30 cellular contexts compared by ENCODE assay signal in the genomic region with DNA sequence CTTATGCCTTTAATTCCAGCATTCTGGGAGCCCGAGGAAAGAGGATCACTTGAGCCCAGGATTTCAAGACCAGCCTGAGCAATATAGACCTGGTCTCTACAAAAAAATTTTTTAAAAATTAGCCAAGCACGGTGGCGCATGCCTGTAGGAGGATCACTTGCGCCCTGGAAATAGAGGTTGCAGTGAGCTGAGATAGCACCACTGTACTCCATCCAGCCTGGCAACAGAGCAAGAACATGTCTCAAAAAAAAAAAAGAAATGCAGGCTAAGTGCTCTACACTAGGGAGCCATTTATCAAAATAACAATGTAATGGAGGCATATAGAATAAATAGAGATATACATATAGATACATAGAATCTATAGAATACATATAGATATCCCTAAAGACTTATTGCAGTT. TPM values are rescaled to one million over a fixed set of nuclear protein-coding genes. Genes with fewer than 3 reads are reported as not detected.
"Had no signal": no experiment of that assay in that cellular context is flagged by ENCODE, and none has a peak within 500 bp of the region (broad histone marks: within the 10 kb centered on the region; RNA-seq: fewer than 3 reads in every experiment).

No MANE protein-coding gene starts in this region.

- ATAC-seq: activated CD8-positive, alpha-beta T cell treated with anti-CD3 and anti-CD28 coated beads for 36 hours; PC-3 had no signal

- H3K9me3 ChIP-seq: ascending aorta, breast epithelium, SJSA1, SK-N-SH had no signal

- H3K4me3 Mint-ChIP-seq: activated CD4-positive, alpha-beta T cell treated with anti-CD3 and anti-CD28 coated beads, Interleukin-2, amount 10 ng/mL, durations not matched to agents 24 days and 14 days; activated CD8-positive, alpha-beta T cell treated with anti-CD3 and anti-CD28 coated beads for 36 hours; activated naive CD4-positive, alpha-beta T cell treated with anti-CD3 and anti-CD28 coated beads, Interleukin-2, amount 50 U/mL, for 24 hours; activated naive CD8-positive, alpha-beta T cell treated with anti-CD3 and anti-CD28 coated beads, Interleukin-2, amount 10 ng/mL, durations not matched to agents 7 days and 5 days; activated T-cell treated with anti-CD3 and anti-CD28 coated beads, Interleukin-2, amount 50 U/mL, for 24 hours; T-helper 1 cell treated with Interleukin-12 subunit alpha and Interleukin-12 subunit beta and Interleukin-4 antibody, amounts not matched to agents 30 μg/mL and 1 μg/mL, for 36 hours; T-helper 2 cell treated with Interferon-gamma antibody and Interleukin-4, amounts not matched to agents 5 μg/mL and 100 μg/mL, for 36 hours had no signal

- H3K9ac ChIP-seq: KMS-11, SK-N-SH had no signal

- H3K27me3 ChIP-seq: ascending aorta, breast epithelium, SJSA1 had no signal

- H3K4me2 ChIP-seq: KMS-11, SK-N-SH had no signal

- H3K4me3 ChIP-seq: ascending aorta, breast epithelium, SJSA1 had no signal

- H3K27ac Mint-ChIP-seq: activated CD4-positive, alpha-beta T cell treated with anti-CD3 and anti-CD28 coated beads, Interleukin-2, amount 10 ng/mL, durations not matched to agents 24 days and 14 days; activated CD8-positive, alpha-beta T cell treated with anti-CD3 and anti-CD28 coated beads for 36 hours; activated naive CD4-positive, alpha-beta T cell treated with anti-CD3 and anti-CD28 coated beads, Interleukin-2, amount 50 U/mL, for 24 hours; activated naive CD8-positive, alpha-beta T cell treated with anti-CD3 and anti-CD28 coated beads, Interleukin-2, amount 10 ng/mL, durations not matched to agents 7 days and 5 days; activated T-helper 2 cell treated with anti-CD3 and anti-CD28 coated beads, Interferon-gamma antibody, Interleukin-2, Interleukin-4, amounts not matched to agents 10 μg/mL and 5 μg/mL and 100 μg/mL, durations not matched to agents 14 hours and 24 hours and 36 hours; T-helper 1 cell treated with Interleukin-12 subunit alpha and Interleukin-12 subunit beta and Interleukin-4 antibody, amounts not matched to agents 30 μg/mL and 1 μg/mL, for 36 hours; T-helper 2 cell treated with Interferon-gamma antibody and Interleukin-4, amounts not matched to agents 5 μg/mL and 100 μg/mL, for 36 hours had no signal

- H3K4me1 ChIP-seq: ascending aorta, breast epithelium, SJSA1 had no signal

- H3K9me3 Mint-ChIP-seq: activated CD4-positive, alpha-beta T cell treated with anti-CD3 and anti-CD28 coated beads, Interleukin-2, amount 10 ng/mL, durations not matched to agents 24 days and 14 days; activated CD8-positive, alpha-beta T cell treated with anti-CD3 and anti-CD28 coated beads for 36 hours; activated naive CD4-positive, alpha-beta T cell treated with anti-CD3 and anti-CD28 coated beads, Interleukin-2, amount 50 U/mL, for 24 hours; activated naive CD8-positive, alpha-beta T cell treated with anti-CD3 and anti-CD28 coated beads, Interleukin-2, amount 10 ng/mL, durations not matched to agents 7 days and 5 days; activated T-cell treated with anti-CD3 and anti-CD28 coated beads, Interleukin-2, amount 50 U/mL, for 24 hours; activated T-helper 2 cell treated with anti-CD3 and anti-CD28 coated beads, Interferon-gamma antibody, Interleukin-2, Interleukin-4, amounts not matched to agents 10 μg/mL and 5 μg/mL and 100 μg/mL, durations not matched to agents 14 hours and 24 hours and 36 hours; T-helper 1 cell treated with Interleukin-12 subunit alpha and Interleukin-12 subunit beta and Interleukin-4 antibody, amounts not matched to agents 30 μg/mL and 1 μg/mL, for 36 hours; T-helper 2 cell treated with Interferon-gamma antibody and Interleukin-4, amounts not matched to agents 5 μg/mL and 100 μg/mL, for 36 hours had no signal

- H3K27me3 Mint-ChIP-seq: activated CD4-positive, alpha-beta T cell treated with anti-CD3 and anti-CD28 coated beads, Interleukin-2, amount 10 ng/mL, durations not matched to agents 24 days and 14 days; activated CD8-positive, alpha-beta T cell treated with anti-CD3 and anti-CD28 coated beads for 36 hours; activated naive CD4-positive, alpha-beta T cell treated with anti-CD3 and anti-CD28 coated beads, Interleukin-2, amount 50 U/mL, for 24 hours; activated naive CD8-positive, alpha-beta T cell treated with anti-CD3 and anti-CD28 coated beads, Interleukin-2, amount 10 ng/mL, durations not matched to agents 7 days and 5 days; activated T-cell treated with anti-CD3 and anti-CD28 coated beads, Interleukin-2, amount 50 U/mL, for 24 hours had no signal

- DNase-seq: activated CD4-positive, alpha-beta T cell treated with anti-CD3 and anti-CD28 coated beads, Interleukin-2, amount 10 ng/mL, durations not matched to agents 24 days and 14 days; activated CD4-positive, alpha-beta T cell treated with anti-CD3 and anti-CD28 coated beads, Interleukin-2, amount 50 U/mL, for 4 hours; activated CD8-positive, alpha-beta T cell treated with anti-CD3 and anti-CD28 coated beads for 36 hours; activated gamma-delta T cell; activated naive CD4-positive, alpha-beta T cell treated with Interleukin-2 at 50 U/mL for 16 hours; activated naive CD8-positive, alpha-beta T cell treated with anti-CD3 and anti-CD28 coated beads, Interleukin-2, amount 10 ng/mL, durations not matched to agents 7 days and 5 days; activated T-cell treated with anti-CD3 and anti-CD28 coated beads, Interleukin-2, amount 50 U/mL, for 24 hours; amygdala; NCI-H1092 treated with DMSO at 0.1 percent for 48 hours; NCI-H1417; NCI-H146; NCI-H187; NCI-H2029 treated with DMSO at 0.1 percent for 48 hours; NCI-H2107; NCI-H510A; NCI-H526; NCI-H748 treated with DMSO at 0.1 percent for 48 hours; NK-92 treated with Interleukin-12 subunit alpha and Interleukin-12 subunit beta, amount 100 ng/mL, for 24 hours; PC-3; SHP77 treated with DMSO at 0.1 percent for 48 hours; SK-N-SH had no signal

- H3K27ac ChIP-seq: ascending aorta, breast epithelium, KMS-11, RWPE1, SJSA1 had no signal

- H3K36me3 ChIP-seq: breast epithelium had no signal

RNA-seq across cellular contexts. Expression of gene DENND2D, which starts 37.1 kb away (rescaled TPM):
- total RNA-seq: SJSA1 had no signal
